ENCODE assay signal across 8 cellular contexts in the genomic region with DNA sequence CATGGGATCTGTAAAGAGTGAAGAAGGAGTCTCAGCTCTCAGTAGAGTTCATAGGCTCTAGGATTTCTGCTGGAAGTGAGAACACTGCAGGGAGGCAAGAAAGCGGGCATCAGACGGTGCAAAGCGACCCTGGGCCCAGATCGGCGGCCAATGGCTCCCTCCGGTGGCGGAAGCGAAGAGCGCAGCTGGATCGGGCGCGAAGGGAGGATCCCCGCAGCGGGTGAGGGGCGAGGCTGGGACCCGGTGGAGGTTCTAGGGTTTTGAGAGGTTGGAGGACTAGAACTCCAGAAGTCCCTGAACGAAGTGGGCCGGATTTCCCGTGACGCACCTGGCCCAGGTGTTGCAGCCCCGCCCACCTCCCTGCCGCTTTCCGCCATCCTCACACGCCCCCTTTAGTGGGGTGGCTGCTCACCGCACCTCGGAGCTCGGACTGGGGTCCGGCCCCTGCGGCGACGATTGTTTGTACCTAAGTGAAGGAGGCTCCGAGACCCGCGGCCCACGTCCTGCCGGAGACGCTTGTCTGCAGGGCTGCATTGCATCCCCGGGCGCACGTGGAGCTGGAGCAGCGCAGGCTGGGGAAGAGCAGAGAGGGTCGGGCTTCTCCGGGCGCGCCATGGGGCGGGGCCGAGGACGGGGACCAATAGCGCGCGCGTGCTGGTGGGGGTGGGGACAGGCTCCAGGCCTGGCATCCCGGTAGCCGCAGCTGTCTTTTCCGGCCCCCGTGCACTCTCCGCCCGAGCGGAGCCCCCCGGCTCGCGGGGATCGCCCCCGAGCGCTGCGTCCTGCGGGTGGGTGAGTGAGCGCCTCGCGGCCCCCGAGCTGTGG. TPM values are rescaled to one million over a fixed set of nuclear protein-coding genes. Genes with fewer than 3 reads are reported as not detected.
DNase-seq lines count a peak whose midpoint lies in the region; ATAC-seq and TF ChIP-seq lines count a peak whose summit lies in the region.

A gene with protein sequence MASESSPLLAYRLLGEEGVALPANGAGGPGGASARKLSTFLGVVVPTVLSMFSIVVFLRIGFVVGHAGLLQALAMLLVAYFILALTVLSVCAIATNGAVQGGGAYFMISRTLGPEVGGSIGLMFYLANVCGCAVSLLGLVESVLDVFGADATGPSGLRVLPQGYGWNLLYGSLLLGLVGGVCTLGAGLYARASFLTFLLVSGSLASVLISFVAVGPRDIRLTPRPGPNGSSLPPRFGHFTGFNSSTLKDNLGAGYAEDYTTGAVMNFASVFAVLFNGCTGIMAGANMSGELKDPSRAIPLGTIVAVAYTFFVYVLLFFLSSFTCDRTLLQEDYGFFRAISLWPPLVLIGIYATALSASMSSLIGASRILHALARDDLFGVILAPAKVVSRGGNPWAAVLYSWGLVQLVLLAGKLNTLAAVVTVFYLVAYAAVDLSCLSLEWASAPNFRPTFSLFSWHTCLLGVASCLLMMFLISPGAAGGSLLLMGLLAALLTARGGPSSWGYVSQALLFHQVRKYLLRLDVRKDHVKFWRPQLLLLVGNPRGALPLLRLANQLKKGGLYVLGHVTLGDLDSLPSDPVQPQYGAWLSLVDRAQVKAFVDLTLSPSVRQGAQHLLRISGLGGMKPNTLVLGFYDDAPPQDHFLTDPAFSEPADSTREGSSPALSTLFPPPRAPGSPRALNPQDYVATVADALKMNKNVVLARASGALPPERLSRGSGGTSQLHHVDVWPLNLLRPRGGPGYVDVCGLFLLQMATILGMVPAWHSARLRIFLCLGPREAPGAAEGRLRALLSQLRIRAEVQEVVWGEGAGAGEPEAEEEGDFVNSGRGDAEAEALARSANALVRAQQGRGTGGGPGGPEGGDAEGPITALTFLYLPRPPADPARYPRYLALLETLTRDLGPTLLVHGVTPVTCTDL (plus strand): TSS at position 666 of the 825 bp plus-strand sequence. CDS start 1,485 bp downstream, outside the sequence.

- peak within 1 kb of the TSS; percentile 86 for H3K27ac Mint-ChIP-seq in T-helper 17 cell

- intact Hi-C loops in left ventricle myocardium superior (cut with micrococcal nuclease), result loop anchor here (10.0 kb wide), 1 partner anchor 147 kb away; a partner anchor contains a TSS
- intact Hi-C loops in prostate gland (cut with DNase I), result loop anchor here (2.0 to 5.0 kb wide), 3 partner anchors 53 to 147 kb away; a partner anchor contains a TSS

- peak within 1 kb of the TSS; percentile 52 to 58 for H3K4me3 ChIP-seq in prostate gland

- no peaks in the 10 kb centered on the region for H3K4me1 ChIP-seq in prostate gland (replicated peaks)

- H3K27me3 ChIP-seq in prostate gland (replicated peaks; ENCODE audit: insufficient read depth), result no peaks in the 10 kb centered on the region

- under 1% methylated on average over 71 of the region's 71 CpGs for WGBS in prostate gland

- H3K36me3 ChIP-seq in prostate gland, result no peaks in the 10 kb centered on the region

- TF ChIP-seq CTCF in GM12873 (IDR thresholded peaks at IDR 0.05; ENCODE audit: insufficient read depth, low read depth, low read length, missing control alignments) (peak; percentile 93), prostate gland (IDR thresholded peaks at IDR 0.05) (peak; percentile 74 to 96 (median 94))

- peak within 1 kb of the TSS; percentile 28 to 33 for H3K27ac ChIP-seq in prostate gland

- H3K4me1 Mint-ChIP-seq in T-helper 17 cell, result peaks cover 29% of the 10 kb centered on the region

- TF ChIP-seq POLR2A in prostate gland (IDR thresholded peaks at IDR 0.05), result peak; percentile 54

- DNase-seq in NCI-H146 treated with DMSO at 0.1 percent for 48 hours (lab: John Stamatoyannopoulos, UW; ENCODE audit: unreplicated experiment), result peak; percentile 77
- DNase-seq in T-helper 17 cell, result peak; percentile 81 to 83 (median 82)
- DNase-seq in amniotic stem cell (lab: John Stamatoyannopoulos, UW), result peak; percentile 71
- peak; percentile 95 for DNase-seq in left ventricle myocardium superior
- peak; percentile 88 for DNase-seq in prostate gland (ENCODE audit: low spot score)
- DNase-seq in ureter (ENCODE audit: low spot score), result peak; percentile 93

- H3K27me3 Mint-ChIP-seq in T-helper 17 cell, result no peaks in the 10 kb centered on the region

- peak within 1 kb of the TSS; percentile 97 for H3K4me3 Mint-ChIP-seq in T-helper 17 cell

- peak; percentile 94 for ATAC-seq in HG02798 (IDR thresholded peaks at IDR 0.05; ENCODE audit: poor library complexity, unreplicated experiment)
- ATAC-seq in T-helper 17 cell, result peak; percentile 94
- peak; percentile 100 for ATAC-seq in left ventricle myocardium superior

- H3K9me3 ChIP-seq in T-helper 17 cell (ENCODE audit: control insufficient read depth, low read length, poor library complexity, severe bottlenecking) (no peaks in the 10 kb centered on the region), prostate gland (no peaks in the 10 kb centered on the region)

- no peaks in the 10 kb centered on the region for H3K36me3 Mint-ChIP-seq in T-helper 17 cell (ENCODE audit: low read depth)

RNA-seq across cellular contexts. Expression of the gene that starts here (rescaled TPM):
- total RNA-seq in T-helper 17 cell (10 to 100 TPM; 43.9 to 50.9 TPM), left ventricle myocardium superior (9.0 TPM), prostate gland (10 to 100 TPM; 22.0 to 29.4 TPM), ureter (41.9 TPM)

Comparison
In these comparisons a context has a peak if more than half of its experiments do, and no peak if none do; other contexts are left out.
1. Peak in every context shown above with its lines: DNase-seq, ATAC-seq, H3K4me3 ChIP-seq and H3K27ac ChIP-seq.